In genomic region chr15:76930831-76931396, GRCh38 we compare ENCODE assay signal across 8 cellular contexts. TPM values are rescaled to one million over a fixed set of nuclear protein-coding genes. Genes with fewer than 3 reads are reported as not detected.
DNase-seq lines count a peak whose midpoint lies in the region; TF ChIP-seq lines count a peak whose summit lies in the region.

No MANE protein-coding gene starts in this region.

- H3K9me3 Mint-ChIP-seq in activated CD4-positive, alpha-beta T cell treated with anti-CD3 and anti-CD28 coated beads, Interleukin-2, amount 10 ng/mL, durations not matched to agents 7 days and 5 days = no peaks in the 10 kb centered on the region
- H3K9me3 Mint-ChIP-seq in activated CD4-positive, alpha-beta memory T cell treated with anti-CD3 and anti-CD28 coated beads, Interleukin-2, amount 10 ng/mL, durations not matched to agents 7 days and 5 days = no peaks in the 10 kb centered on the region

- 15 to 17% methylated on average over 7 of the region's 7 CpGs for WGBS in testis, 2 donors

- no peaks in the 10 kb centered on the region for H3K36me3 ChIP-seq in testis (ENCODE audit: low read depth, missing control alignments)

- TF ChIP-seq POLR2A in testis (IDR thresholded peaks at IDR 0.05) = no peak

- H3K27me3 ChIP-seq in testis = no peaks in the 10 kb centered on the region

- peaks cover 44% of the 10 kb centered on the region for H3K4me1 Mint-ChIP-seq in activated CD4-positive, alpha-beta T cell treated with anti-CD3 and anti-CD28 coated beads, Interleukin-2, amount 10 ng/mL, durations not matched to agents 7 days and 5 days
- H3K4me1 Mint-ChIP-seq in activated CD4-positive, alpha-beta memory T cell treated with anti-CD3 and anti-CD28 coated beads, Interleukin-2, amount 10 ng/mL, durations not matched to agents 7 days and 5 days = peaks cover 32% of the 10 kb centered on the region

- H3K27me3 Mint-ChIP-seq in activated CD4-positive, alpha-beta T cell treated with anti-CD3 and anti-CD28 coated beads, Interleukin-2, amount 10 ng/mL, durations not matched to agents 7 days and 5 days = peaks cover 17% of the 10 kb centered on the region
- peaks cover 5% of the 10 kb centered on the region for H3K27me3 Mint-ChIP-seq in activated CD4-positive, alpha-beta memory T cell treated with anti-CD3 and anti-CD28 coated beads, Interleukin-2, amount 10 ng/mL, durations not matched to agents 7 days and 5 days

- TF ChIP-seq CTCF in testis (IDR thresholded peaks at IDR 0.05) = no peak

- peak overlapping the region; percentile 60 to 78 for H3K4me3 ChIP-seq in testis

- intact Hi-C loops in testis (cut with DNase I; ENCODE audit: low total_unique reads) = no loop called here

- CTCF ChIA-PET in activated CD4-positive, alpha-beta T cell treated with anti-CD3 and anti-CD28 coated beads, Interleukin-2, amount 10 ng/mL, durations not matched to agents 7 days and 5 days (lab: Charles Lee) = interaction anchor here (1.5 kb wide), 1 partner anchor 82 kb away, joined by 4 read pairs; no protein-coding TSS in a partner anchor
- CTCF ChIA-PET in activated CD4-positive, alpha-beta memory T cell treated with anti-CD3 and anti-CD28 coated beads, Interleukin-2, amount 10 ng/mL, durations not matched to agents 7 days and 5 days (lab: Charles Lee) = interaction anchor here (1.3 to 1.4 kb wide), 2 partner anchors 11 to 28 kb away, joined by 4 to 7 read pairs; no protein-coding TSS in a partner anchor

- peak overlapping the region; percentile 87 for H3K27ac Mint-ChIP-seq in activated CD4-positive, alpha-beta T cell treated with anti-CD3 and anti-CD28 coated beads, Interleukin-2, amount 10 ng/mL, durations not matched to agents 7 days and 5 days
- peak overlapping the region; percentile 59 for H3K27ac Mint-ChIP-seq in activated CD4-positive, alpha-beta memory T cell treated with anti-CD3 and anti-CD28 coated beads, Interleukin-2, amount 10 ng/mL, durations not matched to agents 7 days and 5 days

- H3K4me1 ChIP-seq in testis = peaks cover 4% of the 10 kb centered on the region

- peak overlapping the region; percentile 66 to 82 for H3K27ac ChIP-seq in testis

- POLR2A ChIA-PET in activated CD4-positive, alpha-beta T cell treated with anti-CD3 and anti-CD28 coated beads, Interleukin-2, amount 10 ng/mL, durations not matched to agents 7 days and 5 days (lab: Charles Lee) = no interaction called here
- POLR2A ChIA-PET in activated CD4-positive, alpha-beta memory T cell treated with anti-CD3 and anti-CD28 coated beads, Interleukin-2, amount 10 ng/mL, durations not matched to agents 7 days and 5 days (lab: Charles Lee) = interaction anchor here (1.0 to 2.1 kb wide), 13 partner anchors 9 to 230 kb away, joined by 3 to 12 read pairs (median 5); partner anchors contain the start of gene PSTPIP1

- H3K4me3 Mint-ChIP-seq in activated CD4-positive, alpha-beta T cell treated with anti-CD3 and anti-CD28 coated beads, Interleukin-2, amount 10 ng/mL, durations not matched to agents 7 days and 5 days = peak overlapping the region; percentile 82
- H3K4me3 Mint-ChIP-seq in activated CD4-positive, alpha-beta memory T cell treated with anti-CD3 and anti-CD28 coated beads, Interleukin-2, amount 10 ng/mL, durations not matched to agents 7 days and 5 days = peak overlapping the region; percentile 82

- no peaks in the 10 kb centered on the region for H3K9me3 ChIP-seq in testis

- no peak for DNase-seq in activated CD4-positive, alpha-beta T cell treated with anti-CD3 and anti-CD28 coated beads, Interleukin-2, amount 10 ng/mL, durations not matched to agents 7 days and 5 days
- DNase-seq in activated CD4-positive, alpha-beta T cell treated with anti-CD3 and anti-CD28 coated beads, Interleukin-2, amount 50 U/mL, for 48 hours = no peak
- no peak for DNase-seq in activated CD4-positive, alpha-beta memory T cell treated with anti-CD3 and anti-CD28 coated beads, Interleukin-2, amount 10 ng/mL, durations not matched to agents 7 days and 5 days
- peak; percentile 36 for DNase-seq in inferior parietal cortex (ENCODE audit: extremely low spot score)
- no peak for DNase-seq in testis
- no peak for DNase-seq in stimulated activated naive CD4-positive, alpha-beta T cell treated with Interleukin-2 at 50 U/mL for 16 hours (lab: John Stamatoyannopoulos, UW)
- no peak for DNase-seq in stimulated activated CD4-positive, alpha-beta T cell treated with anti-CD3 and anti-CD28 coated beads, Interleukin-4, amount 100 ng/mL, for 4 hours
- no peak for DNase-seq in superior temporal gyrus (ENCODE audit: extremely low spot score)

- peaks cover 17% of the 10 kb centered on the region for H3K36me3 Mint-ChIP-seq in activated CD4-positive, alpha-beta T cell treated with anti-CD3 and anti-CD28 coated beads, Interleukin-2, amount 10 ng/mL, durations not matched to agents 7 days and 5 days (ENCODE audit: low read depth)
- peaks cover 19% of the 10 kb centered on the region for H3K36me3 Mint-ChIP-seq in activated CD4-positive, alpha-beta memory T cell treated with anti-CD3 and anti-CD28 coated beads, Interleukin-2, amount 10 ng/mL, durations not matched to agents 7 days and 5 days (ENCODE audit: low read depth)

RNA-seq across cellular contexts. Expression of gene RCN2, which starts 0.6 kb away (rescaled TPM):
- total RNA-seq in activated CD4-positive, alpha-beta T cell treated with anti-CD3 and anti-CD28 coated beads, Interleukin-2, amount 10 ng/mL, durations not matched to agents 7 days and 5 days = 10 to 100 TPM; 23.2 to 26.8 TPM
- 10 to 100 TPM; 23.0 to 24.9 TPM for total RNA-seq in activated CD4-positive, alpha-beta memory T cell treated with anti-CD3 and anti-CD28 coated beads, Interleukin-2, amount 10 ng/mL, durations not matched to agents 7 days and 5 days
- total RNA-seq in testis = 10 to 100 TPM; 61.1 to 78.3 TPM
- 164 TPM for polyA plus RNA-seq in testis (ENCODE audit: insufficient read depth, low read depth, low replicate concordance)

RNA-seq across cellular contexts. Expression of gene SCAPER, which starts 25.8 kb away (rescaled TPM):
- total RNA-seq in activated CD4-positive, alpha-beta T cell treated with anti-CD3 and anti-CD28 coated beads, Interleukin-2, amount 10 ng/mL, durations not matched to agents 7 days and 5 days = 10 to 100 TPM; 28.1 to 28.6 TPM
- 10 to 100 TPM; 19.2 to 21.9 TPM for total RNA-seq in activated CD4-positive, alpha-beta memory T cell treated with anti-CD3 and anti-CD28 coated beads, Interleukin-2, amount 10 ng/mL, durations not matched to agents 7 days and 5 days
- total RNA-seq in testis = 10 to 100 TPM; 43.7 to 54.8 TPM
- 60.7 TPM for polyA plus RNA-seq in testis (ENCODE audit: insufficient read depth, low read depth, low replicate concordance)
